ENCODE assay signal across 25 cellular contexts in genomic region chr6:54535568-54535967, GRCh38.
"Had no signal": no experiment of that assay in that cellular context is flagged by ENCODE, and none has a peak within 500 bp of the region (broad histone marks: within the 10 kb centered on the region; RNA-seq: fewer than 3 reads in every experiment).

No MANE protein-coding gene starts in this region.

- FAIRE-seq: endometrium, islet of Langerhans, keratinocyte had no signal

- ATAC-seq: effector memory CD8-positive, alpha-beta T cell; esophagus mucosa; gastrocnemius medialis; heart right ventricle; left cardiac atrium; left lung; left ventricle myocardium superior; lower lobe of right lung had no signal

- H3K27ac ChIP-seq: colonic mucosa, epithelial cell of prostate, esophagus squamous epithelium, gastrocnemius medialis, heart right ventricle, left lung, lower lobe of right lung had no signal

- H3K36me3 ChIP-seq: colonic mucosa, esophagus squamous epithelium, gastrocnemius medialis, heart right ventricle, left lung, lower lobe of right lung had no signal

- H3K9me3 ChIP-seq: colonic mucosa, esophagus squamous epithelium, gastrocnemius medialis, heart right ventricle, left lung, lower lobe of right lung had no signal

- H3K27me3 ChIP-seq: colonic mucosa, esophagus squamous epithelium, gastrocnemius medialis, heart right ventricle, left lung had no signal

- H3K4me1 ChIP-seq: colonic mucosa, esophagus squamous epithelium, gastrocnemius medialis, heart right ventricle, left lung, lower lobe of right lung had no signal

- DNase-seq: colonic mucosa; cortex of kidney; effector CD8-positive, alpha-beta T cell; effector memory CD8-positive, alpha-beta T cell; endodermal cell; erythroblast; esophagus squamous epithelium; foreskin fibroblast; foreskin melanocyte; gastrocnemius medialis; glutamatergic neuron; head of caudate nucleus; heart right ventricle; hippocampal formation; left cardiac atrium; left lung; left ventricle myocardium superior; lower lobe of right lung; mesenchymal stem cell; midbrain had no signal

- H3K4me3 ChIP-seq: colonic mucosa, esophagus squamous epithelium, gastrocnemius medialis, heart right ventricle, left lung, lower lobe of right lung had no signal
